Comparison of ENCODE assay signal across 8 cellular contexts in the genomic region with DNA sequence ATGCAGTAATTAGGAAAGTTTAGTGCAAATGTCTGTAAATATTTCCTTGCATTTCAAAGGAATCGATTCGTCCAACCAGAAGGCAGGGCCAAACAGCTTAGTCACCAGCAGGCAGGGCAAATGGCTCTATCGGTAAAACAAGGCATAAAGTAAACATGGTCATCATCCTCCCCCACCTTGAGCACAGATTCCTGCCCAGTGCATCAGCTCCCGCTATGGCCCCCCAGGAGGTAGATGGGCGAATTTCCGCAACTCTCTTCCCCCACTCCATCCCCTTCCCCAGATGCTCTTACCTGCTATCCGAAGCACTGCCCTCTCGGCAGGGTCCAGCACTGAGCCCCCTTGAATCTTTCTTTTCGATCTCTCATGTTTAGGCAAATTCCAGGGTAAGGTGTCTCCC.
DNase-seq lines count a peak whose midpoint lies in the region; ATAC-seq, FAIRE-seq and TF ChIP-seq lines count a peak whose summit lies in the region.

No MANE protein-coding gene starts in this region.

- TF ChIP-seq CTCF in fibroblast of the aortic adventitia (IDR thresholded peaks at IDR 0.05; ENCODE audit: insufficient read depth, low read length) (no peak), omental fat pad (IDR thresholded peaks at IDR 0.05) (no peak)

- FAIRE-seq in RCC 7860 (lab: Jason Lieb, UNC), result no peak

- DNase-seq in G401 (ENCODE audit: low spot score) (peak; percentile 68), RCC 7860 (ENCODE audit: low spot score) (peak; percentile 39), fibroblast of the aortic adventitia (ENCODE audit: low read depth) (peak; percentile 45), omental fat pad (ENCODE audit: low spot score) (no peak), NCI-H2107 treated with DMSO at 0.1 percent for 48 hours (lab: John Stamatoyannopoulos, UW; ENCODE audit: unreplicated experiment) (no peak), KG1 (lab: John Stamatoyannopoulos, UW) (no peak), LoVo (ENCODE audit: low spot score) (no peak)

- no peak for TF ChIP-seq POLR2A in GM18505 (IDR thresholded peaks at IDR 0.05; ENCODE audit: borderline replicate concordance, extremely low read depth, insufficient read depth, insufficient read length)

- ATAC-seq in omental fat pad (ENCODE audit: low FRiP score) (peak; percentile 63), GM18505 (IDR thresholded peaks at IDR 0.05; ENCODE audit: unreplicated experiment) (no peak)

- peak overlapping the region; percentile 73 for H3K4me3 ChIP-seq in fibroblast of the aortic adventitia (ENCODE audit: low read depth, low read length)

- in situ Hi-C loops in G401 (cut with HindIII; ENCODE audit: low sequenced_read_pairs), result no loop called here

Comparison
In these comparisons a context has a peak if more than half of its experiments do, and no peak if none do; other contexts are left out.
1. DNase-seq: peak in G401 (single experiment), RCC 7860 (single experiment) and fibroblast of the aortic adventitia (single experiment); none in omental fat pad (single experiment), NCI-H2107 treated with DMSO at 0.1 percent for 48 hours (single experiment), KG1 (single experiment) and LoVo (single experiment).